Comparison of ENCODE assay signal across 1 cellular context in the genomic region with DNA sequence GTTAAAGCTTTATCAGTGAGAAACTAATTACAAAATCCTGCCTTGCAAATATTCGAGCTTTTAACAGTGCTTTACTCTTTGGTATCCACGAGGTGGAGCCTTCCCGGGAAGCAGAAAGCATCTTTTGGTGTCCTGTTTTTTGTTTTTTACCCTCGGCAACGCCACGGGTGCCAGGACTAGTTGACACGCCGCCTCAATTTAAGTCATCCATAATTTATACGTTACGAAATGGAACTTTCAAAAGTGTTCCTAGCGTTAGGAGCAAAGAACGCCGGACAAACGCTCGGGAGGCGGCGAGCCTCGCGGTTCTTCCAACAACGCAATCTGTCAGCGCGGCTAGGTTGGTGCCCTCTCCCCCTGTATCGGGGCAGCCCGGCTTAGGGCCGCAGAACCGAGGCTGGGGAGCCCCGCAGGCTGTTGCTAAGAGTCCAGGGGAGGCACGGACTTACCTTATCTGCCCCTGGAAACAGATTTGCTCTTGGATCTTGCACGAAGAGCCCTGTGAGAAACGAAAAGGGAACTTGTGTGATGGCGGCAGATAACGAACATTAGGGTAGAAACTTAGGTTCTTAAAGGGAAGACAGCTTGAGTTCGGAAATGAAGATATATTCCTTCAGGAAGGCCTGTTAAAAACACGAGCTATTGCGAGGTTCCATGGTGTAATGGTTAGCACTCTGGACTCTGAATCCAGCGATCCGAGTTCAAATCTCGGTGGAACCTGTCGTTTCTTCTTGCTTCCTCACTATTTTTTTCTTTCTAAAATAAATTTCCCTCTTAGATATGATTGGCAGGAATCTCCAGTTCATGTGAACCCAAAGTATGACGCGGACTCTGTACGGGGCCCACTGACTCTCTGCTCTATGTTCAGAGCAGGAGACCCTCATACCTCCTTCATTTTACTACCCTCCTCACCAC.
A peak's percentile ranks its signal among the peaks of the same experiment; 100 is the strongest.
TF ChIP-seq lines count a peak whose summit lies in the region.

No MANE protein-coding gene starts in this region.

TF ChIP-seq in HepG2, 621 proteins besides CTCF, POLR2A, EP300 and RAD21 (continued from another document and continues in another):
- TF ChIP-seq, protein P1, sequence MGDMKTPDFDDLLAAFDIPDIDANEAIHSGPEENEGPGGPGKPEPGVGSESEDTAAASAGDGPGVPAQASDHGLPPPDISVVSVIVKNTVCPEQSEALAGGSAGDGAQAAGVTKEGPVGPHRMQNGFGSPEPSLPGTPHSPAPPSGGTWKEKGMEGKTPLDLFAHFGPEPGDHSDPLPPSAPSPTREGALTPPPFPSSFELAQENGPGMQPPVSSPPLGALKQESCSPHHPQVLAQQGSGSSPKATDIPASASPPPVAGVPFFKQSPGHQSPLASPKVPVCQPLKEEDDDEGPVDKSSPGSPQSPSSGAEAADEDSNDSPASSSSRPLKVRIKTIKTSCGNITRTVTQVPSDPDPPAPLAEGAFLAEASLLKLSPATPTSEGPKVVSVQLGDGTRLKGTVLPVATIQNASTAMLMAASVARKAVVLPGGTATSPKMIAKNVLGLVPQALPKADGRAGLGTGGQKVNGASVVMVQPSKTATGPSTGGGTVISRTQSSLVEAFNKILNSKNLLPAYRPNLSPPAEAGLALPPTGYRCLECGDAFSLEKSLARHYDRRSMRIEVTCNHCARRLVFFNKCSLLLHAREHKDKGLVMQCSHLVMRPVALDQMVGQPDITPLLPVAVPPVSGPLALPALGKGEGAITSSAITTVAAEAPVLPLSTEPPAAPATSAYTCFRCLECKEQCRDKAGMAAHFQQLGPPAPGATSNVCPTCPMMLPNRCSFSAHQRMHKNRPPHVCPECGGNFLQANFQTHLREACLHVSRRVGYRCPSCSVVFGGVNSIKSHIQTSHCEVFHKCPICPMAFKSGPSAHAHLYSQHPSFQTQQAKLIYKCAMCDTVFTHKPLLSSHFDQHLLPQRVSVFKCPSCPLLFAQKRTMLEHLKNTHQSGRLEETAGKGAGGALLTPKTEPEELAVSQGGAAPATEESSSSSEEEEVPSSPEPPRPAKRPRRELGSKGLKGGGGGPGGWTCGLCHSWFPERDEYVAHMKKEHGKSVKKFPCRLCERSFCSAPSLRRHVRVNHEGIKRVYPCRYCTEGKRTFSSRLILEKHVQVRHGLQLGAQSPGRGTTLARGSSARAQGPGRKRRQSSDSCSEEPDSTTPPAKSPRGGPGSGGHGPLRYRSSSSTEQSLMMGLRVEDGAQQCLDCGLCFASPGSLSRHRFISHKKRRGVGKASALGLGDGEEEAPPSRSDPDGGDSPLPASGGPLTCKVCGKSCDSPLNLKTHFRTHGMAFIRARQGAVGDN (CRISPR knock-in tag; IDR thresholded peaks at IDR 0.05): peak; percentile 78
- TF ChIP-seq SSRP1 (CRISPR knock-in tag; IDR thresholded peaks at IDR 0.05): peak; percentile 87; the same call in 1 of the 2 replicates
- TF ChIP-seq ZFP36L2 (CRISPR knock-in tag; IDR thresholded peaks at IDR 0.05): no peak
- peak; percentile 50; the same call in 1 of the 2 replicates for TF ChIP-seq CREM (IDR thresholded peaks at IDR 0.05)
- no peak for TF ChIP-seq CREM (CRISPR knock-in tag; IDR thresholded peaks at IDR 0.05)
- 0 out of 2 replicates have a peak, but pooled peaks have one; percentile 45 for TF ChIP-seq ZNF232 (CRISPR knock-in tag; IDR thresholded peaks at IDR 0.05; ENCODE audit: borderline replicate concordance)
- TF ChIP-seq HOXA5 (CRISPR knock-in tag; IDR thresholded peaks at IDR 0.05): peak; percentile 57; the same call in 1 of the 2 replicates
- TF ChIP-seq XBP1 (CRISPR knock-in tag; IDR thresholded peaks at IDR 0.05): no peak
- peak; percentile 33; the same call in 1 of the 2 replicates for TF ChIP-seq ERF (CRISPR knock-in tag; IDR thresholded peaks at IDR 0.05)
- TF ChIP-seq MTF1 (CRISPR knock-in tag; IDR thresholded peaks at IDR 0.05): no peak
- TF ChIP-seq GLI4 (CRISPR knock-in tag; IDR thresholded peaks at IDR 0.05; ENCODE audit: borderline replicate concordance): no peak
- no peak for TF ChIP-seq ZNF546 (CRISPR knock-in tag; conservative IDR thresholded peaks at IDR 0.05)
- no peak for TF ChIP-seq HNRNPL (IDR thresholded peaks at IDR 0.05; ENCODE audit: low read depth, low read length)
- 0 out of 2 replicates have a peak, but pooled peaks have one; percentile 75 for TF ChIP-seq PITX1 (CRISPR knock-in tag; IDR thresholded peaks at IDR 0.05)
- no peak for TF ChIP-seq SCMH1 (CRISPR knock-in tag; IDR thresholded peaks at IDR 0.05; ENCODE audit: borderline replicate concordance)
- no peak for TF ChIP-seq NCOA5 (CRISPR knock-in tag; IDR thresholded peaks at IDR 0.05)
- TF ChIP-seq SALL1 (CRISPR knock-in tag; IDR thresholded peaks at IDR 0.05): peak; percentile 24; the same call in 1 of the 2 replicates
- TF ChIP-seq, protein P2, sequence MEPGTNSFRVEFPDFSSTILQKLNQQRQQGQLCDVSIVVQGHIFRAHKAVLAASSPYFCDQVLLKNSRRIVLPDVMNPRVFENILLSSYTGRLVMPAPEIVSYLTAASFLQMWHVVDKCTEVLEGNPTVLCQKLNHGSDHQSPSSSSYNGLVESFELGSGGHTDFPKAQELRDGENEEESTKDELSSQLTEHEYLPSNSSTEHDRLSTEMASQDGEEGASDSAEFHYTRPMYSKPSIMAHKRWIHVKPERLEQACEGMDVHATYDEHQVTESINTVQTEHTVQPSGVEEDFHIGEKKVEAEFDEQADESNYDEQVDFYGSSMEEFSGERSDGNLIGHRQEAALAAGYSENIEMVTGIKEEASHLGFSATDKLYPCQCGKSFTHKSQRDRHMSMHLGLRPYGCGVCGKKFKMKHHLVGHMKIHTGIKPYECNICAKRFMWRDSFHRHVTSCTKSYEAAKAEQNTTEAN (CRISPR knock-in tag; conservative IDR thresholded peaks at IDR 0.05): peak; percentile 30; the same call in 1 of the 2 replicates
- TF ChIP-seq GTF3A (CRISPR knock-in tag; conservative IDR thresholded peaks at IDR 0.05): 0 out of 2 replicates have a peak, but pooled peaks have one; percentile 56
- peak; percentile 30; the same call in 1 of the 2 replicates for TF ChIP-seq SOX5 (CRISPR knock-in tag; IDR thresholded peaks at IDR 0.05; ENCODE audit: borderline replicate concordance)
- TF ChIP-seq PHF5A (CRISPR knock-in tag; IDR thresholded peaks at IDR 0.05; ENCODE audit: low read depth, unreplicated experiment): peak; percentile 48
- peak; percentile 70 for TF ChIP-seq KAT8 (CRISPR knock-in tag; IDR thresholded peaks at IDR 0.05)
- TF ChIP-seq HMG20B (CRISPR knock-in tag; conservative IDR thresholded peaks at IDR 0.05): 0 out of 2 replicates have a peak, but pooled peaks have one; percentile 31
- TF ChIP-seq, protein P3, sequence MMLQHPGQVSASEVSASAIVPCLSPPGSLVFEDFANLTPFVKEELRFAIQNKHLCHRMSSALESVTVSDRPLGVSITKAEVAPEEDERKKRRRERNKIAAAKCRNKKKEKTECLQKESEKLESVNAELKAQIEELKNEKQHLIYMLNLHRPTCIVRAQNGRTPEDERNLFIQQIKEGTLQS (CRISPR knock-in tag; IDR thresholded peaks at IDR 0.05): no peak
- 0 out of 2 replicates have a peak, but pooled peaks have one; percentile 20 for TF ChIP-seq HOXD1 (CRISPR knock-in tag; IDR thresholded peaks at IDR 0.05)
- no peak for TF ChIP-seq SOX6 (IDR thresholded peaks at IDR 0.05)
- peak; percentile 36 for TF ChIP-seq SOX6 (CRISPR knock-in tag; IDR thresholded peaks at IDR 0.05)
- TF ChIP-seq ZNF816 (CRISPR knock-in tag; IDR thresholded peaks at IDR 0.05; ENCODE audit: borderline replicate concordance): peak; percentile 79
- TF ChIP-seq SMARCC2 (IDR thresholded peaks at IDR 0.05): no peak
- TF ChIP-seq, protein P4, sequence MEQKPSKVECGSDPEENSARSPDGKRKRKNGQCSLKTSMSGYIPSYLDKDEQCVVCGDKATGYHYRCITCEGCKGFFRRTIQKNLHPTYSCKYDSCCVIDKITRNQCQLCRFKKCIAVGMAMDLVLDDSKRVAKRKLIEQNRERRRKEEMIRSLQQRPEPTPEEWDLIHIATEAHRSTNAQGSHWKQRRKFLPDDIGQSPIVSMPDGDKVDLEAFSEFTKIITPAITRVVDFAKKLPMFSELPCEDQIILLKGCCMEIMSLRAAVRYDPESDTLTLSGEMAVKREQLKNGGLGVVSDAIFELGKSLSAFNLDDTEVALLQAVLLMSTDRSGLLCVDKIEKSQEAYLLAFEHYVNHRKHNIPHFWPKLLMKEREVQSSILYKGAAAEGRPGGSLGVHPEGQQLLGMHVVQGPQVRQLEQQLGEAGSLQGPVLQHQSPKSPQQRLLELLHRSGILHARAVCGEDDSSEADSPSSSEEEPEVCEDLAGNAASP (CRISPR knock-in tag; IDR thresholded peaks at IDR 0.05; ENCODE audit: borderline replicate concordance): peak; percentile 67; the same call in 1 of the 2 replicates
- no peak for TF ChIP-seq ZNF616 (CRISPR knock-in tag; IDR thresholded peaks at IDR 0.05; ENCODE audit: low read depth)
- TF ChIP-seq, protein P5, sequence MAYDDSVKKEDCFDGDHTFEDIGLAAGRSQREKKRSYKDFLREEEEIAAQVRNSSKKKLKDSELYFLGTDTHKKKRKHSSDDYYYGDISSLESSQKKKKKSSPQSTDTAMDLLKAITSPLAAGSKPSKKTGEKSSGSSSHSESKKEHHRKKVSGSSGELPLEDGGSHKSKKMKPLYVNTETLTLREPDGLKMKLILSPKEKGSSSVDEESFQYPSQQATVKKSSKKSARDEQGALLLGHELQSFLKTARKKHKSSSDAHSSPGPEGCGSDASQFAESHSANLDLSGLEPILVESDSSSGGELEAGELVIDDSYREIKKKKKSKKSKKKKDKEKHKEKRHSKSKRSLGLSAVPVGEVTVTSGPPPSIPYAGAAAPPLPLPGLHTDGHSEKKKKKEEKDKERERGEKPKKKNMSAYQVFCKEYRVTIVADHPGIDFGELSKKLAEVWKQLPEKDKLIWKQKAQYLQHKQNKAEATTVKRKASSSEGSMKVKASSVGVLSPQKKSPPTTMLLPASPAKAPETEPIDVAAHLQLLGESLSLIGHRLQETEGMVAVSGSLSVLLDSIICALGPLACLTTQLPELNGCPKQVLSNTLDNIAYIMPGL (CRISPR knock-in tag; IDR thresholded peaks at IDR 0.05; ENCODE audit: borderline replicate concordance in 1 of 2, low read depth in 1 of 2): peak; percentile 96 to 98
- TF ChIP-seq NBN (conservative IDR thresholded peaks at IDR 0.05): no peak
- peak; percentile 61 for TF ChIP-seq ZFX (CRISPR knock-in tag; IDR thresholded peaks at IDR 0.05; ENCODE audit: low read depth)
- TF ChIP-seq GATA4 (IDR thresholded peaks at IDR 0.05; ENCODE audit: borderline replicate concordance, low read depth): no peak
- TF ChIP-seq, protein P6, sequence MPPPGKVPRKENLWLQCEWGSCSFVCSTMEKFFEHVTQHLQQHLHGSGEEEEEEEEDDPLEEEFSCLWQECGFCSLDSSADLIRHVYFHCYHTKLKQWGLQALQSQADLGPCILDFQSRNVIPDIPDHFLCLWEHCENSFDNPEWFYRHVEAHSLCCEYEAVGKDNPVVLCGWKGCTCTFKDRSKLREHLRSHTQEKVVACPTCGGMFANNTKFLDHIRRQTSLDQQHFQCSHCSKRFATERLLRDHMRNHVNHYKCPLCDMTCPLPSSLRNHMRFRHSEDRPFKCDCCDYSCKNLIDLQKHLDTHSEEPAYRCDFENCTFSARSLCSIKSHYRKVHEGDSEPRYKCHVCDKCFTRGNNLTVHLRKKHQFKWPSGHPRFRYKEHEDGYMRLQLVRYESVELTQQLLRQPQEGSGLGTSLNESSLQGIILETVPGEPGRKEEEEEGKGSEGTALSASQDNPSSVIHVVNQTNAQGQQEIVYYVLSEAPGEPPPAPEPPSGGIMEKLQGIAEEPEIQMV (CRISPR knock-in tag; IDR thresholded peaks at IDR 0.05; ENCODE audit: low read depth): 0 out of 2 replicates have a peak, but pooled peaks have one; percentile 50
- TF ChIP-seq ZNF607 (CRISPR knock-in tag; IDR thresholded peaks at IDR 0.05; ENCODE audit: borderline replicate concordance): peak; percentile 70; the same call in 1 of the 2 replicates
- 0 out of 2 replicates have a peak, but pooled peaks have one; percentile 40 for TF ChIP-seq ZNF747 (CRISPR knock-in tag; IDR thresholded peaks at IDR 0.05; ENCODE audit: borderline replicate concordance)
- TF ChIP-seq ZNF180 (CRISPR knock-in tag; IDR thresholded peaks at IDR 0.05; ENCODE audit: borderline replicate concordance, low read depth): no peak
- TF ChIP-seq, protein P7, sequence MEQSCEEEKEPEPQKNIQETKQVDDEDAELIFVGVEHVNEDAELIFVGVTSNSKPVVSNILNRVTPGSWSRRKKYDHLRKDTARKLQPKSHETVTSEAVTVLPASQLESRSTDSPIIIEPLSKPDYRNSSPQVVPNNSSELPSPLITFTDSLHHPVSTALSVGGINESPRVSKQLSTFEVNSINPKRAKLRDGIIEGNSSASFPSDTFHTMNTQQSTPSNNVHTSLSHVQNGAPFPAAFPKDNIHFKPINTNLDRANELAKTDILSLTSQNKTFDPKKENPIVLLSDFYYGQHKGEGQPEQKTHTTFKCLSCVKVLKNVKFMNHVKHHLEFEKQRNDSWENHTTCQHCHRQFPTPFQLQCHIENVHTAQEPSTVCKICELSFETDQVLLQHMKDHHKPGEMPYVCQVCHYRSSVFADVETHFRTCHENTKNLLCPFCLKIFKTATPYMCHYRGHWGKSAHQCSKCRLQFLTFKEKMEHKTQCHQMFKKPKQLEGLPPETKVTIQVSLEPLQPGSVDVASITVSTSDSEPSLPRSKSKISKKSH (CRISPR knock-in tag; IDR thresholded peaks at IDR 0.05; ENCODE audit: borderline replicate concordance): no peak
- TF ChIP-seq, protein P8, sequence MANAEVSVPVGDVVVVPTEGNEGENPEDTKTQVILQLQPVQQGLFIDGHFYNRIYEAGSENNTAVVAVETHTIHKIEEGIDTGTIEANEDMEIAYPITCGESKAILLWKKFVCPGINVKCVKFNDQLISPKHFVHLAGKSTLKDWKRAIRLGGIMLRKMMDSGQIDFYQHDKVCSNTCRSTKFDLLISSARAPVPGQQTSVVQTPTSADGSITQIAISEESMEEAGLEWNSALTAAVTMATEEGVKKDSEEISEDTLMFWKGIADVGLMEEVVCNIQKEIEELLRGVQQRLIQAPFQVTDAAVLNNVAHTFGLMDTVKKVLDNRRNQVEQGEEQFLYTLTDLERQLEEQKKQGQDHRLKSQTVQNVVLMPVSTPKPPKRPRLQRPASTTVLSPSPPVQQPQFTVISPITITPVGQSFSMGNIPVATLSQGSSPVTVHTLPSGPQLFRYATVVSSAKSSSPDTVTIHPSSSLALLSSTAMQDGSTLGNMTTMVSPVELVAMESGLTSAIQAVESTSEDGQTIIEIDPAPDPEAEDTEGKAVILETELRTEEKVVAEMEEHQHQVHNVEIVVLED (CRISPR knock-in tag; IDR thresholded peaks at IDR 0.05; ENCODE audit: borderline replicate concordance): 0 out of 2 replicates have a peak, but pooled peaks have one; percentile 24
- peak; percentile 74; the same call in 1 of the 2 replicates for TF ChIP-seq TARDBP (CRISPR knock-in tag; IDR thresholded peaks at IDR 0.05)
- TF ChIP-seq MAZ (IDR thresholded peaks at IDR 0.05; ENCODE audit: borderline replicate concordance, low read depth, low read length): no peak
- TF ChIP-seq MAZ (CRISPR knock-in tag; IDR thresholded peaks at IDR 0.05; ENCODE audit: low read depth): peak; percentile 42; the same call in 1 of the 2 replicates
- TF ChIP-seq NFRKB (IDR thresholded peaks at IDR 0.05): no peak
- TF ChIP-seq YY1 (IDR thresholded peaks at IDR 0.05; ENCODE audit: insufficient read depth, insufficient replicate concordance, low read depth, low read length): peak; percentile 8
- TF ChIP-seq KLF15 (CRISPR knock-in tag; IDR thresholded peaks at IDR 0.05; ENCODE audit: borderline replicate concordance): no peak
